ENCODE assay signal across 1 cellular context in genomic region chr1:156751724-156752481, GRCh38.
A peak's percentile ranks its signal among the peaks of the same experiment; 100 is the strongest.
TF ChIP-seq lines count a peak whose summit lies in the region.

No MANE protein-coding gene starts in this region.

TF ChIP-seq in HepG2, 621 proteins besides CTCF, POLR2A, EP300 and RAD21 (continued from another document and continues in another):
- TF ChIP-seq DZIP1 (CRISPR knock-in tag; IDR thresholded peaks at IDR 0.05): peak; percentile 79; the same call in 1 of the 2 replicates
- peak; percentile 68 for TF ChIP-seq CREB1 (IDR thresholded peaks at IDR 0.05)
- no peak for TF ChIP-seq CREB1 (CRISPR knock-in tag; IDR thresholded peaks at IDR 0.05)
- TF ChIP-seq ZNF713 (CRISPR knock-in tag; IDR thresholded peaks at IDR 0.05): 0 out of 2 replicates have a peak, but pooled peaks have one; percentile 74
- 0 out of 2 replicates have a peak, but pooled peaks have one; percentile 24 for TF ChIP-seq TGIF2 (CRISPR knock-in tag; IDR thresholded peaks at IDR 0.05)
- TF ChIP-seq ZNF607 (CRISPR knock-in tag; IDR thresholded peaks at IDR 0.05; ENCODE audit: borderline replicate concordance): peak; percentile 76; the same call in 1 of the 2 replicates
- peak; percentile 25; the same call in 1 of the 2 replicates for TF ChIP-seq HOXA5 (CRISPR knock-in tag; IDR thresholded peaks at IDR 0.05)
- TF ChIP-seq, protein P1, sequence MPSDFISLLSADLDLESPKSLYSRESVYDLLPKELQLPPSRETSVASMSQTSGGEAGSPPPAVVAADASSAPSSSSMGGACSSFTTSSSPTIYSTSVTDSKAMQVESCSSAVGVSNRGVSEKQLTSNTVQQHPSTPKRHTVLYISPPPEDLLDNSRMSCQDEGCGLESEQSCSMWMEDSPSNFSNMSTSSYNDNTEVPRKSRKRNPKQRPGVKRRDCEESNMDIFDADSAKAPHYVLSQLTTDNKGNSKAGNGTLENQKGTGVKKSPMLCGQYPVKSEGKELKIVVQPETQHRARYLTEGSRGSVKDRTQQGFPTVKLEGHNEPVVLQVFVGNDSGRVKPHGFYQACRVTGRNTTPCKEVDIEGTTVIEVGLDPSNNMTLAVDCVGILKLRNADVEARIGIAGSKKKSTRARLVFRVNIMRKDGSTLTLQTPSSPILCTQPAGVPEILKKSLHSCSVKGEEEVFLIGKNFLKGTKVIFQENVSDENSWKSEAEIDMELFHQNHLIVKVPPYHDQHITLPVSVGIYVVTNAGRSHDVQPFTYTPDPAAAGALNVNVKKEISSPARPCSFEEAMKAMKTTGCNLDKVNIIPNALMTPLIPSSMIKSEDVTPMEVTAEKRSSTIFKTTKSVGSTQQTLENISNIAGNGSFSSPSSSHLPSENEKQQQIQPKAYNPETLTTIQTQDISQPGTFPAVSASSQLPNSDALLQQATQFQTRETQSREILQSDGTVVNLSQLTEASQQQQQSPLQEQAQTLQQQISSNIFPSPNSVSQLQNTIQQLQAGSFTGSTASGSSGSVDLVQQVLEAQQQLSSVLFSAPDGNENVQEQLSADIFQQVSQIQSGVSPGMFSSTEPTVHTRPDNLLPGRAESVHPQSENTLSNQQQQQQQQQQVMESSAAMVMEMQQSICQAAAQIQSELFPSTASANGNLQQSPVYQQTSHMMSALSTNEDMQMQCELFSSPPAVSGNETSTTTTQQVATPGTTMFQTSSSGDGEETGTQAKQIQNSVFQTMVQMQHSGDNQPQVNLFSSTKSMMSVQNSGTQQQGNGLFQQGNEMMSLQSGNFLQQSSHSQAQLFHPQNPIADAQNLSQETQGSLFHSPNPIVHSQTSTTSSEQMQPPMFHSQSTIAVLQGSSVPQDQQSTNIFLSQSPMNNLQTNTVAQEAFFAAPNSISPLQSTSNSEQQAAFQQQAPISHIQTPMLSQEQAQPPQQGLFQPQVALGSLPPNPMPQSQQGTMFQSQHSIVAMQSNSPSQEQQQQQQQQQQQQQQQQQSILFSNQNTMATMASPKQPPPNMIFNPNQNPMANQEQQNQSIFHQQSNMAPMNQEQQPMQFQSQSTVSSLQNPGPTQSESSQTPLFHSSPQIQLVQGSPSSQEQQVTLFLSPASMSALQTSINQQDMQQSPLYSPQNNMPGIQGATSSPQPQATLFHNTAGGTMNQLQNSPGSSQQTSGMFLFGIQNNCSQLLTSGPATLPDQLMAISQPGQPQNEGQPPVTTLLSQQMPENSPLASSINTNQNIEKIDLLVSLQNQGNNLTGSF (CRISPR knock-in tag; IDR thresholded peaks at IDR 0.05): no peak
- TF ChIP-seq HINFP (CRISPR knock-in tag; IDR thresholded peaks at IDR 0.05; ENCODE audit: low read depth): peak; percentile 58; the same call in 1 of the 2 replicates
- TF ChIP-seq TOPORS (CRISPR knock-in tag; IDR thresholded peaks at IDR 0.05): peak; percentile 56; the same call in 1 of the 2 replicates
- peak; percentile 84; the same call in 1 of the 2 replicates for TF ChIP-seq ZNF790 (CRISPR knock-in tag; IDR thresholded peaks at IDR 0.05; ENCODE audit: borderline replicate concordance)
- TF ChIP-seq KAT8 (CRISPR knock-in tag; IDR thresholded peaks at IDR 0.05): peak; percentile 76
- TF ChIP-seq GATAD1 (CRISPR knock-in tag; IDR thresholded peaks at IDR 0.05): peak; percentile 85
- TF ChIP-seq ZNF639 (CRISPR knock-in tag; conservative IDR thresholded peaks at IDR 0.05): peak; percentile 39; the same call in 1 of the 2 replicates
- TF ChIP-seq ELF1 (CRISPR knock-in tag; IDR thresholded peaks at IDR 0.05): 0 out of 2 replicates have a peak, but pooled peaks have one; percentile 43
- no peak for TF ChIP-seq ZNF33A (CRISPR knock-in tag; IDR thresholded peaks at IDR 0.05; ENCODE audit: borderline replicate concordance)
- TF ChIP-seq CSRNP2 (CRISPR knock-in tag; conservative IDR thresholded peaks at IDR 0.05; ENCODE audit: low read depth): 0 out of 2 replicates have a peak, but pooled peaks have one; percentile 79
- TF ChIP-seq HNRNPK (IDR thresholded peaks at IDR 0.05; ENCODE audit: low read depth, low read length, poor library complexity, severe bottlenecking): peak; percentile 97
- no peak for TF ChIP-seq ZNF326 (CRISPR knock-in tag; IDR thresholded peaks at IDR 0.05; ENCODE audit: borderline replicate concordance)
- peak; percentile 69; the same call in 1 of the 2 replicates for TF ChIP-seq ZNF232 (CRISPR knock-in tag; IDR thresholded peaks at IDR 0.05; ENCODE audit: borderline replicate concordance)
- TF ChIP-seq PHF20 (CRISPR knock-in tag; IDR thresholded peaks at IDR 0.05): 0 out of 2 replicates have a peak, but pooled peaks have one; percentile 32
- TF ChIP-seq ZBTB38 (CRISPR knock-in tag; IDR thresholded peaks at IDR 0.05): peak; percentile 48; the same call in 1 of the 2 replicates
- TF ChIP-seq AHR (CRISPR knock-in tag; IDR thresholded peaks at IDR 0.05): no peak; the same call in 1 of the 2 replicates
- peak; percentile 77 for TF ChIP-seq FOXK1 (CRISPR knock-in tag; IDR thresholded peaks at IDR 0.05; ENCODE audit: borderline replicate concordance, low read depth)
- TF ChIP-seq IRX3 (CRISPR knock-in tag; IDR thresholded peaks at IDR 0.05; ENCODE audit: borderline replicate concordance, low read depth): no peak; the same call in 1 of the 2 replicates
- TF ChIP-seq ZHX2 (IDR thresholded peaks at IDR 0.05; ENCODE audit: low read depth): peak; percentile 57; the same call in 1 of the 2 replicates
- TF ChIP-seq ZHX2 (CRISPR knock-in tag; IDR thresholded peaks at IDR 0.05; ENCODE audit: borderline replicate concordance): 0 out of 2 replicates have a peak, but pooled peaks have one; percentile 19
- TF ChIP-seq ARNT2 (CRISPR knock-in tag; IDR thresholded peaks at IDR 0.05; ENCODE audit: low read depth): peak; percentile 91
- peak; percentile 81 for TF ChIP-seq SALL1 (CRISPR knock-in tag; IDR thresholded peaks at IDR 0.05)
- TF ChIP-seq GATAD2A (CRISPR knock-in tag; IDR thresholded peaks at IDR 0.05): 0 out of 2 replicates have a peak, but pooled peaks have one; percentile 15
- TF ChIP-seq MTA3 (CRISPR knock-in tag; IDR thresholded peaks at IDR 0.05): no peak
- peak; percentile 81 for TF ChIP-seq REL (CRISPR knock-in tag; conservative IDR thresholded peaks at IDR 0.05)
- peak; percentile 56; the same call in 1 of the 2 replicates for TF ChIP-seq HOXA9 (CRISPR knock-in tag; IDR thresholded peaks at IDR 0.05; ENCODE audit: borderline replicate concordance)
- TF ChIP-seq, protein P2, sequence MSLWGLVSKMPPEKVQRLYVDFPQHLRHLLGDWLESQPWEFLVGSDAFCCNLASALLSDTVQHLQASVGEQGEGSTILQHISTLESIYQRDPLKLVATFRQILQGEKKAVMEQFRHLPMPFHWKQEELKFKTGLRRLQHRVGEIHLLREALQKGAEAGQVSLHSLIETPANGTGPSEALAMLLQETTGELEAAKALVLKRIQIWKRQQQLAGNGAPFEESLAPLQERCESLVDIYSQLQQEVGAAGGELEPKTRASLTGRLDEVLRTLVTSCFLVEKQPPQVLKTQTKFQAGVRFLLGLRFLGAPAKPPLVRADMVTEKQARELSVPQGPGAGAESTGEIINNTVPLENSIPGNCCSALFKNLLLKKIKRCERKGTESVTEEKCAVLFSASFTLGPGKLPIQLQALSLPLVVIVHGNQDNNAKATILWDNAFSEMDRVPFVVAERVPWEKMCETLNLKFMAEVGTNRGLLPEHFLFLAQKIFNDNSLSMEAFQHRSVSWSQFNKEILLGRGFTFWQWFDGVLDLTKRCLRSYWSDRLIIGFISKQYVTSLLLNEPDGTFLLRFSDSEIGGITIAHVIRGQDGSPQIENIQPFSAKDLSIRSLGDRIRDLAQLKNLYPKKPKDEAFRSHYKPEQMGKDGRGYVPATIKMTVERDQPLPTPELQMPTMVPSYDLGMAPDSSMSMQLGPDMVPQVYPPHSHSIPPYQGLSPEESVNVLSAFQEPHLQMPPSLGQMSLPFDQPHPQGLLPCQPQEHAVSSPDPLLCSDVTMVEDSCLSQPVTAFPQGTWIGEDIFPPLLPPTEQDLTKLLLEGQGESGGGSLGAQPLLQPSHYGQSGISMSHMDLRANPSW (CRISPR knock-in tag; IDR thresholded peaks at IDR 0.05; ENCODE audit: borderline replicate concordance): no peak
- peak; percentile 67 for TF ChIP-seq HDAC1 (CRISPR knock-in tag; IDR thresholded peaks at IDR 0.05)
- TF ChIP-seq BCL6 (CRISPR knock-in tag; IDR thresholded peaks at IDR 0.05): peak; percentile 37; the same call in 1 of the 2 replicates
- peak; percentile 47; the same call in 1 of the 2 replicates for TF ChIP-seq REPIN1 (CRISPR knock-in tag; IDR thresholded peaks at IDR 0.05; ENCODE audit: borderline replicate concordance, low read depth)
- TF ChIP-seq HNRNPLL (IDR thresholded peaks at IDR 0.05; ENCODE audit: low read depth, low read length, poor library complexity, severe bottlenecking): peak; percentile 65
- TF ChIP-seq ZNF230 (CRISPR knock-in tag; IDR thresholded peaks at IDR 0.05): no peak
